Comparison of ENCODE assay signal across 9 cellular contexts in the genomic region with DNA sequence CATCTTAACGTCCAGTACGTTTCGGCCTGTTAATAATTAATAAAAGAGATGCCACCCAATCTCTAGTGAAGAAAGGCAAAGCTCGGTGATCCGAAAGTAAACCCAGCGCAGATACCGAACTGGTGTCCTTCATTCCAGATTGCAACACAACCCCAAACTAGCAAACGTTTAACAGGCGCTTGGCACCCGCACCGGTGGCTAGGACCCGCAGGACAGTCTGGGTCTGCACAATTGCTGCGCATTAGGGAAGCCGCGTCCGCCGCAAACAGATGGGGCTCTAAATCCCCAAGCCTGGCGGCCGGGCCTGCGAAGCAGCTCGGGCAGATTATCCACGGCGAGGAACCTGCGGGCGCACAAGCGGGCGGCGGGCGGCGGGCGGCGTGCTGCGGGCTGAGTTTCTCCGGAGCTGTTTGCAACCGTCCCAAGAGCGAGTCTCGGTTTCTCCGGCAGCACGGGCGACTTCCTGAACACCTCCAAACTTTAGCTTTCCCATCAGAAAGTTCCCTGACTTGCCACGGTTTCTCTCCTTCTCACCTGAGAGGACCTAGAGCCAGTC.
DNase-seq lines count a peak whose midpoint lies in the region; ATAC-seq, FAIRE-seq and TF ChIP-seq lines count a peak whose summit lies in the region.
"Had no signal": no experiment of that assay in that cellular context is flagged by ENCODE, and none has a peak within 500 bp of the region (broad histone marks: within the 10 kb centered on the region; RNA-seq: fewer than 3 reads in every experiment).

No MANE protein-coding gene starts in this region.

- POLR2A ChIA-PET in IMR-90 (lab: Charles Lee; ENCODE audit: unreplicated experiment) = no interaction called here

- peak overlapping the region; percentile 72 for H3K14ac ChIP-seq in IMR-90 (replicated peaks; ENCODE audit: low read depth, low read length)

- peak overlapping the region; percentile 46 for H4K5ac ChIP-seq in IMR-90 (ENCODE audit: low read depth, low read length)

- no peak overlapping the region for H3K27ac Mint-ChIP-seq in stimulated activated naive B cell treated with anti-CD40 and anti-IgM and Interleukin-4, amounts not matched to agents 10 μg/mL and 1 μg/mL and 100 μg/mL, for 72 hours

- peak overlapping the region; percentile 60 for H2AK9ac ChIP-seq in IMR-90 (replicated peaks; ENCODE audit: low read depth, low read length, poor library complexity)

- no peak overlapping the region for H2BK15ac ChIP-seq in IMR-90 (ENCODE audit: low read depth, low read length)

- no peak for TF ChIP-seq RAD21 in IMR-90 (IDR thresholded peaks at IDR 0.05; ENCODE audit: low read length)

- no peak overlapping the region for H2BK20ac ChIP-seq in IMR-90 (ENCODE audit: low read depth, low read length)

- H3K9me3 ChIP-seq in IMR-90 (ENCODE audit: control insufficient read depth, insufficient read depth, low read length) = no peaks in the 10 kb centered on the region
- H3K9me3 ChIP-seq in ectodermal cell (ENCODE audit: control insufficient read depth, low read length) = no peaks in the 10 kb centered on the region

- peak overlapping the region; percentile 84 for H3K23ac ChIP-seq in IMR-90 (ENCODE audit: low read depth, low read length)

- dilution Hi-C loops in IMR-90 (cut with HindIII; ENCODE audit: low sequenced_read_pairs, unreplicated experiment) = no loop called here

- H2AK5ac ChIP-seq in IMR-90 (ENCODE audit: low read depth, low read length) = no peak overlapping the region

- H3K4me1 ChIP-seq in IMR-90 (ENCODE audit: control insufficient read depth, insufficient read depth, low read length) = peaks cover 7% of the 10 kb centered on the region; the same call in 1 of the 2 replicates
- H3K4me1 ChIP-seq in ectodermal cell (ENCODE audit: control insufficient read depth, insufficient read depth, low read length) = no peaks in the 10 kb centered on the region

- H2BK120ac ChIP-seq in IMR-90 (ENCODE audit: low read depth, low read length) = peak overlapping the region; percentile 37; the same call in 1 of the 2 replicates

- no peak for TF ChIP-seq POLR2A in IMR-90 (IDR thresholded peaks at IDR 0.05; ENCODE audit: low read depth, low read length)

- in situ Hi-C loops in IMR-90 (cut with MboI; ENCODE audit: low sequenced_read_pairs) = no loop called here

- H3K4ac ChIP-seq in IMR-90 (ENCODE audit: low read depth, low read length) = 0 out of 2 replicates have a peak overlapping the region, but pooled peaks have one; percentile 33

- intact Hi-C loops in IMR-90 (cut with micrococcal nuclease) = loop anchor here (1.0 to 10.0 kb wide), 4 partner anchors 164 to 638 kb away; a partner anchor contains a TSS

- H3K18ac ChIP-seq in IMR-90 (ENCODE audit: low read depth, low read length) = peak overlapping the region; percentile 39

- FAIRE-seq in D721Med (lab: Jason Lieb, UNC) = no peak
- FAIRE-seq: K562 had no signal

- H3K4me1 Mint-ChIP-seq in stimulated activated naive B cell treated with anti-CD40 and anti-IgM and Interleukin-4, amounts not matched to agents 10 μg/mL and 1 μg/mL and 100 μg/mL, for 72 hours = peaks cover 5% of the 10 kb centered on the region in 2 donors

- H3K9ac ChIP-seq in IMR-90 (ENCODE audit: low read depth, low read length) = peak overlapping the region; percentile 96

- H3K27me3 ChIP-seq in IMR-90 (ENCODE audit: control insufficient read depth, insufficient read depth, low read length) = peaks cover 8% of the 10 kb centered on the region
- H3K27me3 ChIP-seq in ectodermal cell (ENCODE audit: control insufficient read depth, insufficient read depth, low read length, poor library complexity, severe bottlenecking) = peaks cover 46% of the 10 kb centered on the region

- ATAC-seq in IMR-90 (ENCODE audit: low read depth) = peak; percentile 31
- peak; percentile 5 to 6 for ATAC-seq in stimulated activated naive B cell treated with anti-CD40 and anti-IgM and Interleukin-4, amounts not matched to agents 10 μg/mL and 1 μg/mL and 100 μg/mL, for 72 hours (replicated peaks)
- no peak for ATAC-seq in HG03520 (IDR thresholded peaks at IDR 0.05; ENCODE audit: unreplicated experiment)
- ATAC-seq: K562 had no signal

- DNase-seq in D721Med (ENCODE audit: insufficient read length, low spot score) = peak; percentile 37
- peak; percentile 36 for DNase-seq in IMR-90
- peak; percentile 71 for DNase-seq in activated CD4-positive, alpha-beta T cell treated with anti-CD3 and anti-CD28 coated beads for 48 hours
- peak; percentile 38 for DNase-seq in medulla oblongata (ENCODE audit: extremely low spot score)
- peak; percentile 3 for DNase-seq in stimulated activated naive B cell treated with anti-CD40 and anti-IgM and Interleukin-4, amounts not matched to agents 10 μg/mL and 1 μg/mL and 100 μg/mL, for 72 hours
- DNase-seq in NCI-H510A (lab: John Stamatoyannopoulos, UW) = no peak

- H3K27ac ChIP-seq in IMR-90 (ENCODE audit: insufficient read depth, low read length) (peak overlapping the region; percentile 80), ectodermal cell (ENCODE audit: insufficient read depth, low read depth, low read length, poor library complexity, severe bottlenecking) (no peak overlapping the region)

- no peaks in the 10 kb centered on the region for H3K9me3 Mint-ChIP-seq in stimulated activated naive B cell treated with anti-CD40 and anti-IgM and Interleukin-4, amounts not matched to agents 10 μg/mL and 1 μg/mL and 100 μg/mL, for 72 hours

- BruUV-seq in IMR-90 (replicated peaks; lab: Mats Ljungman, UMichigan) = no TSS peak

- H3K36me3 ChIP-seq in IMR-90 (ENCODE audit: control insufficient read depth, insufficient read depth, low read length) (no peaks in the 10 kb centered on the region), ectodermal cell (ENCODE audit: control insufficient read depth, insufficient read depth, low read length) (no peaks in the 10 kb centered on the region)

- H3K36me3 Mint-ChIP-seq in stimulated activated naive B cell treated with anti-CD40 and anti-IgM and Interleukin-4, amounts not matched to agents 10 μg/mL and 1 μg/mL and 100 μg/mL, for 72 hours = no peaks in the 10 kb centered on the region

- peak overlapping the region in 1 of 2 experiments; percentile 6; a peak in 1 of 4 replicates for H4K8ac ChIP-seq in IMR-90 (ENCODE audit: low read depth in 2 of 2, low read length in 2 of 2)

- H4K20me1 ChIP-seq in IMR-90 (ENCODE audit: insufficient read depth, low read length) = no peaks in the 10 kb centered on the region

- H2BK5ac ChIP-seq in IMR-90 (ENCODE audit: low read depth, low read length, poor library complexity, severe bottlenecking) = peak overlapping the region; percentile 73

- H3K4me3 Mint-ChIP-seq in stimulated activated naive B cell treated with anti-CD40 and anti-IgM and Interleukin-4, amounts not matched to agents 10 μg/mL and 1 μg/mL and 100 μg/mL, for 72 hours = peak overlapping the region; percentile 73 to 76

- peak overlapping the region; percentile 92 for H3K4me2 ChIP-seq in IMR-90 (ENCODE audit: low read depth, low read length)

- TF ChIP-seq CTCF in D721Med (IDR thresholded peaks at IDR 0.05; ENCODE audit: insufficient read depth, missing control alignments) (no peak), IMR-90 (conservative IDR thresholded peaks at IDR 0.05; ENCODE audit: low read depth, low read length) (0 out of 2 replicates have a peak, but pooled peaks have one; percentile 17)

- no peaks in the 10 kb centered on the region for H3K9me1 ChIP-seq in IMR-90 (ENCODE audit: insufficient read depth, low read length)

- peaks cover 37 to 61% of the 10 kb centered on the region in 2 donors for H3K27me3 Mint-ChIP-seq in stimulated activated naive B cell treated with anti-CD40 and anti-IgM and Interleukin-4, amounts not matched to agents 10 μg/mL and 1 μg/mL and 100 μg/mL, for 72 hours

- H3K56ac ChIP-seq in IMR-90 (ENCODE audit: extremely low read depth, insufficient read depth, low read length) = no peak overlapping the region

- peaks cover 4 to 8% of the 10 kb centered on the region in 2 experiments; a peak in 3 of 4 replicates for H3K79me1 ChIP-seq in IMR-90 (ENCODE audit: low read depth in 1 of 2, low read length in 2 of 2)

- CTCF ChIA-PET in IMR-90 (lab: Yijun Ruan, JAX) = interaction anchor here (0.7 to 1.1 kb wide), 4 partner anchors 118 to 1244 kb away, joined by 3 to 6 read pairs (median 3); no protein-coding TSS in a partner anchor

- WGBS in IMR-90 (ENCODE audit: extremely low coverage in 2 of 2, insufficient read length in 1 of 2), 2 experiments = 2% methylated on average over 21 of the region's 41 CpGs; no CpG with 5 or more reads in 1 of the 2 experiments
- WGBS in ectodermal cell, 2 experiments = 2 to 3% methylated on average over 41 of the region's 41 CpGs

- peak overlapping the region; percentile 31; the same call in 1 of the 2 replicates for H4K91ac ChIP-seq in IMR-90 (ENCODE audit: insufficient read depth, low read depth, low read length)

- H3K4me3 ChIP-seq in IMR-90 (ENCODE audit: insufficient read depth, low read depth, low read length) (peak overlapping the region; percentile 94), ectodermal cell (ENCODE audit: insufficient read depth, low read depth, low read length) (peak overlapping the region; percentile 58)
- H3K4me3 ChIP-seq: K562 had no signal

- H2AFZ ChIP-seq in IMR-90 (replicated peaks; ENCODE audit: low read length, poor library complexity) = peak overlapping the region; percentile 90

TF ChIP-seq in IMR-90, 13 proteins besides CTCF, POLR2A, EP300 and RAD21 (continues in another document):
- TF ChIP-seq, protein P1, sequence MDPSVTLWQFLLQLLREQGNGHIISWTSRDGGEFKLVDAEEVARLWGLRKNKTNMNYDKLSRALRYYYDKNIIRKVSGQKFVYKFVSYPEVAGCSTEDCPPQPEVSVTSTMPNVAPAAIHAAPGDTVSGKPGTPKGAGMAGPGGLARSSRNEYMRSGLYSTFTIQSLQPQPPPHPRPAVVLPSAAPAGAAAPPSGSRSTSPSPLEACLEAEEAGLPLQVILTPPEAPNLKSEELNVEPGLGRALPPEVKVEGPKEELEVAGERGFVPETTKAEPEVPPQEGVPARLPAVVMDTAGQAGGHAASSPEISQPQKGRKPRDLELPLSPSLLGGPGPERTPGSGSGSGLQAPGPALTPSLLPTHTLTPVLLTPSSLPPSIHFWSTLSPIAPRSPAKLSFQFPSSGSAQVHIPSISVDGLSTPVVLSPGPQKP (IDR thresholded peaks at IDR 0.05; ENCODE audit: borderline replicate concordance, low read depth, low read length) = no peak
- no peak for TF ChIP-seq RFX5 (IDR thresholded peaks at IDR 0.05; ENCODE audit: low read depth, low read length)
- TF ChIP-seq CHD1 (IDR thresholded peaks at IDR 0.05; ENCODE audit: low read depth, low read length) = no peak
- TF ChIP-seq, protein P2, sequence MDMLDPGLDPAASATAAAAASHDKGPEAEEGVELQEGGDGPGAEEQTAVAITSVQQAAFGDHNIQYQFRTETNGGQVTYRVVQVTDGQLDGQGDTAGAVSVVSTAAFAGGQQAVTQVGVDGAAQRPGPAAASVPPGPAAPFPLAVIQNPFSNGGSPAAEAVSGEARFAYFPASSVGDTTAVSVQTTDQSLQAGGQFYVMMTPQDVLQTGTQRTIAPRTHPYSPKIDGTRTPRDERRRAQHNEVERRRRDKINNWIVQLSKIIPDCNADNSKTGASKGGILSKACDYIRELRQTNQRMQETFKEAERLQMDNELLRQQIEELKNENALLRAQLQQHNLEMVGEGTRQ (IDR thresholded peaks at IDR 0.05; ENCODE audit: low read depth, low read length) = no peak
- no peak for TF ChIP-seq RCOR1 (IDR thresholded peaks at IDR 0.05; ENCODE audit: insufficient replicate concordance, low read length)
- TF ChIP-seq CEBPB (IDR thresholded peaks at IDR 0.05; ENCODE audit: low read depth, low read length) = no peak
